ENCODE assay signal across 18 cellular contexts in genomic region chr2:238786379-238786778, GRCh38.
DNase-seq lines count a peak whose midpoint lies in the region; ATAC-seq and TF ChIP-seq lines count a peak whose summit lies in the region.
"Had no signal": no experiment of that assay in that cellular context is flagged by ENCODE, and none has a peak within 500 bp of the region (broad histone marks: within the 10 kb centered on the region; RNA-seq: fewer than 3 reads in every experiment).

No MANE protein-coding gene starts in this region.

- no peaks in the 10 kb centered on the region for H3K9me3 Mint-ChIP-seq in MCF 10A (ENCODE audit: unreplicated experiment)

- TF ChIP-seq CTCF in breast epithelium (IDR thresholded peaks at IDR 0.05) (no peak), MCF 10A (IDR thresholded peaks at IDR 0.05; ENCODE audit: unreplicated experiment) (no peak), foreskin fibroblast (IDR thresholded peaks at IDR 0.05; ENCODE audit: low read depth, low read length) (peak; percentile 6), vagina (IDR thresholded peaks at IDR 0.05) (no peak)

- BruUV-seq in MCF 10A (replicated peaks; lab: Mats Ljungman, UMichigan) = no TSS peak

- H3K9me3 ChIP-seq in breast epithelium (no peaks in the 10 kb centered on the region), NT2/D1 (ENCODE audit: insufficient read depth, low read length) (no peaks in the 10 kb centered on the region; the same call in 1 of the 2 replicates), vagina (no peaks in the 10 kb centered on the region)
- H3K9me3 ChIP-seq: SJCRH30 had no signal

- intact Hi-C loops in breast epithelium (cut with DNase I; ENCODE audit: low total_unique reads) = no loop called here
- intact Hi-C loops in MCF 10A (cut with micrococcal nuclease) = no loop called here
- intact Hi-C loops in vagina (cut with DNase I) = no loop called here

- no peak for TF ChIP-seq POLR2A in breast epithelium (IDR thresholded peaks at IDR 0.05)
- no peak for TF ChIP-seq POLR2A in vagina (IDR thresholded peaks at IDR 0.05)

- H3K27ac ChIP-seq in breast epithelium = peak overlapping the region in 1 of 2 donors; percentile 78
- H3K27ac ChIP-seq in vagina = peak overlapping the region; percentile 60
- H3K27ac ChIP-seq: 22Rv1, HL-60, RWPE1, SJCRH30 had no signal

- CTCF ChIA-PET in MCF 10A (lab: Yijun Ruan, JAX) = interaction anchor here (0.6 to 3.2 kb wide), 13 partner anchors 11 to 1285 kb away, joined by 3 to 39 read pairs (median 4); no protein-coding TSS in a partner anchor

- ATAC-seq in GM21786 (IDR thresholded peaks at IDR 0.05; ENCODE audit: unreplicated experiment) = no peak
- ATAC-seq: GM23338 had no signal

- DNase-seq in breast epithelium (ENCODE audit: low spot score in 2 of 2) = no peak
- no peak for DNase-seq in MCF 10A (ENCODE audit: unreplicated experiment)
- no peak for DNase-seq in NT2/D1 (ENCODE audit: low read depth, low spot score)
- peak; percentile 74 to 88 for DNase-seq in foreskin fibroblast
- DNase-seq in vagina (ENCODE audit: extremely low spot score in 2 of 2) = peak in 1 of 2 donors; percentile 12
- DNase-seq in DMS79 treated with DMSO at 0.1 percent for 48 hours (lab: John Stamatoyannopoulos, UW) = no peak
- no peak for DNase-seq in SHP77 treated with DMSO at 0.1 percent for 48 hours (lab: John Stamatoyannopoulos, UW)
- DNase-seq: DMS 273 treated with DMSO at 0.1 percent for 48 hours, NCI-H1930, NCI-H2171 treated with DMSO at 0.1 percent for 48 hours, NCI-H748 treated with DMSO at 0.1 percent for 48 hours, SJCRH30 had no signal

- H3K4me1 ChIP-seq in breast epithelium (no peaks in the 10 kb centered on the region), NT2/D1 (ENCODE audit: insufficient read depth, insufficient read length) (peaks cover 3% of the 10 kb centered on the region), vagina (peaks cover 10% of the 10 kb centered on the region)
- H3K4me1 ChIP-seq: SJCRH30 had no signal

- peaks cover 17% of the 10 kb centered on the region for H3K4me1 Mint-ChIP-seq in MCF 10A (ENCODE audit: insufficient read depth, unreplicated experiment)

- no peaks in the 10 kb centered on the region for H3K36me3 ChIP-seq in breast epithelium
- no peaks in the 10 kb centered on the region for H3K36me3 ChIP-seq in NT2/D1 (ENCODE audit: insufficient read depth, insufficient read length, low read length)
- H3K36me3 ChIP-seq in vagina = no peaks in the 10 kb centered on the region
- H3K36me3 ChIP-seq: SJCRH30 had no signal

- H3K4me3 ChIP-seq in breast epithelium = peak overlapping the region in 2 of 3 donors; percentile 19 to 41
- H3K4me3 ChIP-seq in NT2/D1 (ENCODE audit: insufficient read length, low read depth) = no peak overlapping the region
- H3K4me3 ChIP-seq in foreskin fibroblast (ENCODE audit: low read depth in 1 of 2, low read length in 2 of 2) = peak overlapping the region; percentile 39 to 66
- H3K4me3 ChIP-seq in vagina = peak overlapping the region in 1 of 2 donors; percentile 3
- H3K4me3 ChIP-seq: GM23338, SJCRH30 had no signal

- no peaks in the 10 kb centered on the region for H3K36me3 Mint-ChIP-seq in MCF 10A (ENCODE audit: insufficient read depth, unreplicated experiment)
- H3K36me3 Mint-ChIP-seq: CD14-positive monocyte had no signal

- H3K4me3 Mint-ChIP-seq in MCF 10A (ENCODE audit: unreplicated experiment) = no peak overlapping the region
- H3K4me3 Mint-ChIP-seq: CD14-positive monocyte, GM23338 had no signal

- peak overlapping the region; percentile 7 for H3K9ac ChIP-seq in NT2/D1 (ENCODE audit: insufficient read length, low read depth)

- H3K27ac Mint-ChIP-seq in MCF 10A (ENCODE audit: low read depth, unreplicated experiment) = no peak overlapping the region
- H3K27ac Mint-ChIP-seq: CD14-positive monocyte, GM23338 had no signal

- POLR2A ChIA-PET in MCF 10A (lab: Yijun Ruan, JAX) = interaction anchor here (0.6 to 3.2 kb wide), 2 partner anchors 58 to 193 kb away, joined by 3 to 40 read pairs; no protein-coding TSS in a partner anchor

- H3K27me3 Mint-ChIP-seq in MCF 10A (ENCODE audit: insufficient read depth, unreplicated experiment) = no peaks in the 10 kb centered on the region

- H3K27me3 ChIP-seq in breast epithelium (no peaks in the 10 kb centered on the region), NT2/D1 (ENCODE audit: insufficient read depth, insufficient read length) (peaks cover 2% of the 10 kb centered on the region), vagina (no peaks in the 10 kb centered on the region)

Comparison
In these comparisons a context has a peak if more than half of its experiments do, and no peak if none do; other contexts are left out.
1. DNase-seq: peak in foreskin fibroblast (2 of 2); none in breast epithelium (0 of 2), MCF 10A (single experiment), NT2/D1 (single experiment), DMS79 treated with DMSO at 0.1 percent for 48 hours (single experiment) and SHP77 treated with DMSO at 0.1 percent for 48 hours (single experiment).